Comparison of ENCODE assay signal across 8 cellular contexts in the genomic region with DNA sequence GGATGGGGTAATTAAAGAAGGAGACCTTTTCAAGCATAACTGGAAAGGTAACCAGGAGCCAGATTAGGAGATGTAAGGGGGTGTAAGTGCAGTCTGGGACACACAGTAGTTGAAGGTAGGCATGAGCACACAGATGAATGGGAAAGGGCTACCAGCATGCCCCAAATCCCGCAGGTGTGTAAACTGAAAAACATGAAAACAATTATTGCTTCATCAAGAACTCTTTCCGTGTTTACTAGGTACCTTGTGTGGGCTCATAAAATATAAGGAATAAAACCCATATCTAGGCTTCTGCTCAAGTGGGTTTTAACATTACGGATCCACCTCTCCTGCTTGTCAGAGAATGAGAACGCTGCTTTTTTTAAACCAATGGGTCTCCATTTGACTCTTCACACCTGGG. TPM values are rescaled to one million over a fixed set of nuclear protein-coding genes. Genes with fewer than 3 reads are reported as not detected.
DNase-seq lines count a peak whose midpoint lies in the region; ATAC-seq and TF ChIP-seq lines count a peak whose summit lies in the region.

No MANE protein-coding gene starts in this region.

- no peaks in the 10 kb centered on the region for H3K27me3 Mint-ChIP-seq in CD4-positive, CD25-positive, alpha-beta regulatory T cell

- no peaks in the 10 kb centered on the region for H3K9me3 ChIP-seq in CD4-positive, CD25-positive, alpha-beta regulatory T cell (ENCODE audit: control insufficient read depth in 2 of 2, low read length in 2 of 2)
- no peaks in the 10 kb centered on the region for H3K9me3 ChIP-seq in MM.1S (replicated peaks; ENCODE audit: insufficient read depth, low read length)
- H3K9me3 ChIP-seq in effector memory CD4-positive, alpha-beta T cell (ENCODE audit: control insufficient read depth, low read length): no peaks in the 10 kb centered on the region
- no peaks in the 10 kb centered on the region for H3K9me3 ChIP-seq in neural cell (ENCODE audit: low read length)

- H3K4me1 ChIP-seq in CD4-positive, CD25-positive, alpha-beta regulatory T cell (ENCODE audit: control insufficient read depth, insufficient read depth, low read length, poor library complexity, severe bottlenecking): peaks cover 26% of the 10 kb centered on the region
- H3K4me1 ChIP-seq in MM.1S (ENCODE audit: low read length): peaks cover 15% of the 10 kb centered on the region; the same call in 1 of the 2 replicates
- H3K4me1 ChIP-seq in effector memory CD4-positive, alpha-beta T cell (ENCODE audit: control insufficient read depth, insufficient read depth, low read length, poor library complexity, severe bottlenecking): peaks cover 13% of the 10 kb centered on the region

- H4K20me1 ChIP-seq in MM.1S (ENCODE audit: insufficient read depth, low read length) (no peaks in the 10 kb centered on the region), neural cell (ENCODE audit: insufficient read depth) (no peaks in the 10 kb centered on the region)

- no peak overlapping the region for H3K27ac ChIP-seq in CD4-positive, CD25-positive, alpha-beta regulatory T cell (ENCODE audit: insufficient read depth, low read length, poor library complexity, severe bottlenecking)
- H3K27ac ChIP-seq in MM.1S (ENCODE audit: low read length) (no peak overlapping the region), neural cell (ENCODE audit: low read length) (no peak overlapping the region)
- no peak overlapping the region for H3K27ac ChIP-seq in effector memory CD4-positive, alpha-beta T cell (ENCODE audit: insufficient read depth, low read length, poor library complexity, severe bottlenecking)

- intact Hi-C loops in head of caudate nucleus (cut with DNase I): no loop called here

- H3K36me3 Mint-ChIP-seq in CD4-positive, CD25-positive, alpha-beta regulatory T cell: peaks cover 11% of the 10 kb centered on the region

- no peak for TF ChIP-seq EP300 in neural cell (conservative IDR thresholded peaks at IDR 0.05; ENCODE audit: poor library complexity, severe bottlenecking)

- H3K9me3 Mint-ChIP-seq in CD4-positive, CD25-positive, alpha-beta regulatory T cell: no peaks in the 10 kb centered on the region

- no peaks in the 10 kb centered on the region for H3K27me3 ChIP-seq in CD4-positive, CD25-positive, alpha-beta regulatory T cell (ENCODE audit: control insufficient read depth, insufficient read depth, low read length)
- H3K27me3 ChIP-seq in MM.1S (replicated peaks; ENCODE audit: insufficient read depth, low read length) (no peaks in the 10 kb centered on the region), neural cell (ENCODE audit: insufficient read depth, low read depth, low read length) (no peaks in the 10 kb centered on the region)
- no peaks in the 10 kb centered on the region for H3K27me3 ChIP-seq in effector memory CD4-positive, alpha-beta T cell (replicated peaks; ENCODE audit: control insufficient read depth, insufficient read depth, low read length, poor library complexity, severe bottlenecking)

- TF ChIP-seq RAD21 in neural cell (conservative IDR thresholded peaks at IDR 0.05): no peak

- ATAC-seq in CD4-positive, CD25-positive, alpha-beta regulatory T cell (ENCODE audit: low read depth in 2 of 2): no peak
- no peak for ATAC-seq in HG03175 (IDR thresholded peaks at IDR 0.05; ENCODE audit: unreplicated experiment)

- H3K9me2 ChIP-seq in MM.1S (replicated peaks; ENCODE audit: insufficient read depth, low read length): no peaks in the 10 kb centered on the region
- no peaks in the 10 kb centered on the region for H3K9me2 ChIP-seq in neural cell (ENCODE audit: insufficient read depth, low read length)

- H3K4me1 Mint-ChIP-seq in CD4-positive, CD25-positive, alpha-beta regulatory T cell: peaks cover 26 to 63% (median 42%) of the 10 kb centered on the region in 4 donors

- peak overlapping the region in 2 of 3 donors; percentile 48 to 80 for H3K27ac Mint-ChIP-seq in CD4-positive, CD25-positive, alpha-beta regulatory T cell

- H3K79me2 ChIP-seq in MM.1S (ENCODE audit: low read length): peaks cover 57% of the 10 kb centered on the region
- H3K79me2 ChIP-seq in neural cell (replicated peaks; ENCODE audit: insufficient read depth, low read length): peaks cover 32% of the 10 kb centered on the region

- H3K9ac ChIP-seq in MM.1S (ENCODE audit: low read length): no peak overlapping the region
- H3K9ac ChIP-seq in neural cell (ENCODE audit: low read length): peak overlapping the region; percentile 74

- DNase-seq in CD4-positive, CD25-positive, alpha-beta regulatory T cell: no peak
- DNase-seq in MM.1S (no peak), NCI-H1417 (lab: John Stamatoyannopoulos, UW) (no peak), head of caudate nucleus (no peak), NCI-H146 (lab: John Stamatoyannopoulos, UW) (no peak)
- DNase-seq in effector memory CD4-positive, alpha-beta T cell: no peak

- H3K4me3 ChIP-seq in CD4-positive, CD25-positive, alpha-beta regulatory T cell (ENCODE audit: low read depth, low read length): peak overlapping the region; percentile 66
- H3K4me3 ChIP-seq in MM.1S (ENCODE audit: low read length) (peak overlapping the region; percentile 78), neural cell (ENCODE audit: low read length) (peak overlapping the region; percentile 84)
- peak overlapping the region; percentile 70 for H3K4me3 ChIP-seq in effector memory CD4-positive, alpha-beta T cell (ENCODE audit: insufficient read depth, low read depth, low read length, poor library complexity, severe bottlenecking)

- H3K4me2 ChIP-seq in MM.1S (ENCODE audit: low read depth, low read length): peak overlapping the region; percentile 75
- H3K4me2 ChIP-seq in neural cell (ENCODE audit: low read length): peak overlapping the region; percentile 95

- H3K36me3 ChIP-seq in CD4-positive, CD25-positive, alpha-beta regulatory T cell (ENCODE audit: control insufficient read depth, insufficient read depth, low read length): no peaks in the 10 kb centered on the region
- H3K36me3 ChIP-seq in MM.1S (replicated peaks; ENCODE audit: insufficient read depth, low read length) (no peaks in the 10 kb centered on the region), neural cell (ENCODE audit: insufficient read depth, low read length) (no peaks in the 10 kb centered on the region)
- H3K36me3 ChIP-seq in effector memory CD4-positive, alpha-beta T cell (ENCODE audit: control insufficient read depth, insufficient read depth, low read length): no peaks in the 10 kb centered on the region

- H3F3A ChIP-seq in MM.1S (ENCODE audit: insufficient read depth, low read length) (no peaks in the 10 kb centered on the region), neural cell (ENCODE audit: insufficient read depth, low read length, poor library complexity, severe bottlenecking) (no peaks in the 10 kb centered on the region)

- H2AFZ ChIP-seq in MM.1S (ENCODE audit: low read length): no peak overlapping the region
- H2AFZ ChIP-seq in neural cell (ENCODE audit: low read depth, low read length): no peak overlapping the region

- H3K4me3 Mint-ChIP-seq in CD4-positive, CD25-positive, alpha-beta regulatory T cell: peak overlapping the region; percentile 86 to 91 (median 88)

- TF ChIP-seq CTCF in MM.1S (IDR thresholded peaks at IDR 0.05; ENCODE audit: low read length) (no peak), neural cell (IDR thresholded peaks at IDR 0.05; ENCODE audit: poor library complexity, severe bottlenecking) (no peak)

TF ChIP-seq in neural cell, 6 proteins besides CTCF, POLR2A, EP300 and RAD21:
- TF ChIP-seq MXI1 (conservative IDR thresholded peaks at IDR 0.05; ENCODE audit: poor library complexity, severe bottlenecking): no peak
- TF ChIP-seq EZH2 (IDR thresholded peaks at IDR 0.05; ENCODE audit: borderline replicate concordance, insufficient read depth, low read length, poor library complexity, severe bottlenecking): no peak
- TF ChIP-seq, protein P1, sequence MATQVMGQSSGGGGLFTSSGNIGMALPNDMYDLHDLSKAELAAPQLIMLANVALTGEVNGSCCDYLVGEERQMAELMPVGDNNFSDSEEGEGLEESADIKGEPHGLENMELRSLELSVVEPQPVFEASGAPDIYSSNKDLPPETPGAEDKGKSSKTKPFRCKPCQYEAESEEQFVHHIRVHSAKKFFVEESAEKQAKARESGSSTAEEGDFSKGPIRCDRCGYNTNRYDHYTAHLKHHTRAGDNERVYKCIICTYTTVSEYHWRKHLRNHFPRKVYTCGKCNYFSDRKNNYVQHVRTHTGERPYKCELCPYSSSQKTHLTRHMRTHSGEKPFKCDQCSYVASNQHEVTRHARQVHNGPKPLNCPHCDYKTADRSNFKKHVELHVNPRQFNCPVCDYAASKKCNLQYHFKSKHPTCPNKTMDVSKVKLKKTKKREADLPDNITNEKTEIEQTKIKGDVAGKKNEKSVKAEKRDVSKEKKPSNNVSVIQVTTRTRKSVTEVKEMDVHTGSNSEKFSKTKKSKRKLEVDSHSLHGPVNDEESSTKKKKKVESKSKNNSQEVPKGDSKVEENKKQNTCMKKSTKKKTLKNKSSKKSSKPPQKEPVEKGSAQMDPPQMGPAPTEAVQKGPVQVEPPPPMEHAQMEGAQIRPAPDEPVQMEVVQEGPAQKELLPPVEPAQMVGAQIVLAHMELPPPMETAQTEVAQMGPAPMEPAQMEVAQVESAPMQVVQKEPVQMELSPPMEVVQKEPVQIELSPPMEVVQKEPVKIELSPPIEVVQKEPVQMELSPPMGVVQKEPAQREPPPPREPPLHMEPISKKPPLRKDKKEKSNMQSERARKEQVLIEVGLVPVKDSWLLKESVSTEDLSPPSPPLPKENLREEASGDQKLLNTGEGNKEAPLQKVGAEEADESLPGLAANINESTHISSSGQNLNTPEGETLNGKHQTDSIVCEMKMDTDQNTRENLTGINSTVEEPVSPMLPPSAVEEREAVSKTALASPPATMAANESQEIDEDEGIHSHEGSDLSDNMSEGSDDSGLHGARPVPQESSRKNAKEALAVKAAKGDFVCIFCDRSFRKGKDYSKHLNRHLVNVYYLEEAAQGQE (IDR thresholded peaks at IDR 0.05; ENCODE audit: borderline replicate concordance): no peak
- no peak for TF ChIP-seq TAF1 (IDR thresholded peaks at IDR 0.05; ENCODE audit: low read depth)
- no peak for TF ChIP-seq POLR2AphosphoS5 (IDR thresholded peaks at IDR 0.05)
- TF ChIP-seq SMC3 (conservative IDR thresholded peaks at IDR 0.05; ENCODE audit: poor library complexity): no peak

RNA-seq across cellular contexts. Expression of a gene that starts 1.1 kb away (rescaled TPM):
- 49.7 TPM for total RNA-seq in CD4-positive, CD25-positive, alpha-beta regulatory T cell
- 10 to 100 TPM; 40.8 to 53.2 (median 46.6) TPM for polyA plus RNA-seq in CD4-positive, CD25-positive, alpha-beta regulatory T cell
- 57.5 and 70.4 TPM in 2 replicates for polyA plus RNA-seq in neural cell
- polyA minus RNA-seq in neural cell: 75.7 and 80.6 TPM in 2 replicates

RNA-seq across cellular contexts. Expression of a gene that starts 41.3 kb away (rescaled TPM):
- total RNA-seq in CD4-positive, CD25-positive, alpha-beta regulatory T cell: 18.3 TPM
- 1 to 10 TPM; 3.7 to 7.7 (median 4.5) TPM for polyA plus RNA-seq in CD4-positive, CD25-positive, alpha-beta regulatory T cell
- 398 and 402 TPM in 2 replicates for polyA plus RNA-seq in neural cell
- 607 and 710 TPM in 2 replicates for polyA minus RNA-seq in neural cell

Comparison
In these comparisons a context has a peak if more than half of its experiments do, and no peak if none do; other contexts are left out.
1. RNA of a gene that starts 41.3 kb away (polyA plus RNA-seq): 398 to 402 TPM in neural cell; 3.7 to 7.7 TPM in CD4-positive, CD25-positive, alpha-beta regulatory T cell; every median in the first group is over 10 times any median in the second.
2. Peak in every context shown above with its lines, with median percentiles within 50 percentile points of each other: H3K4me3 ChIP-seq.